In the genomic region with DNA sequence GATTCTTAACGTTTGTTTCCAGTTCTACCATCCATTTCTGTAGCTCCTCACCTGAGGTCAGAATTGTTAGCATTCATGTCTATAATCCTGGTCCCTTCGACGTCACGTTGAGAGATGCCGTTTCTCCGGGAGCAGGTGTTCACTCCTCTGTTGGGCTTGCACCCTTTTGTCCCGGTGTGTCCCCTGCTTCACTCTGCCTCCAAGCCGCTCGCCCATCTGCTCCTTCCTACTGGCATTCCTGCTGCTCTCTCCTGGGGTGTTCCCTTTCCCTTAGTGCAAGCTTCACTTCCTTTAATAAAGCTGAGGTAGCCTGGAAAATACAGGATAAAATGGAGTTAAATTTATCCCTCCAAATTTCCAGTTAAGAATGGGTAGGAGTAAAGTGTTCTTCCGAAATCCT, we compare ENCODE assay signal across 2 cellular contexts.
TF ChIP-seq lines count a peak whose summit lies in the region.

No MANE protein-coding gene starts in this region.

TF ChIP-seq in SK-N-SH, 30 proteins besides CTCF, POLR2A, EP300 and RAD21 (continued from another document):
- TF ChIP-seq SIN3A (IDR thresholded peaks at IDR 0.05; ENCODE audit: borderline replicate concordance, low read depth, low read length) (no peak), SMC3 (IDR thresholded peaks at IDR 0.05; ENCODE audit: low read depth, low read length) (no peak), CHD2 (IDR thresholded peaks at IDR 0.05; ENCODE audit: low read length, partially characterized antibody) (no peak), GABPA (IDR thresholded peaks at IDR 0.05; ENCODE audit: low read depth) (no peak), RXRA (IDR thresholded peaks at IDR 0.05; ENCODE audit: borderline replicate concordance, low read depth) (no peak), RFX5 (IDR thresholded peaks at IDR 0.05; ENCODE audit: low read length) (no peak), NFIC (IDR thresholded peaks at IDR 0.05; ENCODE audit: borderline replicate concordance) (no peak), TEAD4 (IDR thresholded peaks at IDR 0.05; ENCODE audit: borderline replicate concordance, insufficient read depth) (no peak), JUND (IDR thresholded peaks at IDR 0.05) (no peak), GATA2 (CRISPR knock-in tag; IDR thresholded peaks at IDR 0.05) (no peak)
- TF ChIP-seq, protein P1, sequence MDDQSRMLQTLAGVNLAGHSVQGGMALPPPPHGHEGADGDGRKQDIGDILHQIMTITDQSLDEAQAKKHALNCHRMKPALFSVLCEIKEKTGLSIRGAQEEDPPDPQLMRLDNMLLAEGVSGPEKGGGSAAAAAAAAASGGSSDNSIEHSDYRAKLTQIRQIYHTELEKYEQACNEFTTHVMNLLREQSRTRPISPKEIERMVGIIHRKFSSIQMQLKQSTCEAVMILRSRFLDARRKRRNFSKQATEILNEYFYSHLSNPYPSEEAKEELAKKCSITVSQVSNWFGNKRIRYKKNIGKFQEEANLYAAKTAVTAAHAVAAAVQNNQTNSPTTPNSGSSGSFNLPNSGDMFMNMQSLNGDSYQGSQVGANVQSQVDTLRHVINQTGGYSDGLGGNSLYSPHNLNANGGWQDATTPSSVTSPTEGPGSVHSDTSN (IDR thresholded peaks at IDR 0.05) = no peak
- TF ChIP-seq, protein P2, sequence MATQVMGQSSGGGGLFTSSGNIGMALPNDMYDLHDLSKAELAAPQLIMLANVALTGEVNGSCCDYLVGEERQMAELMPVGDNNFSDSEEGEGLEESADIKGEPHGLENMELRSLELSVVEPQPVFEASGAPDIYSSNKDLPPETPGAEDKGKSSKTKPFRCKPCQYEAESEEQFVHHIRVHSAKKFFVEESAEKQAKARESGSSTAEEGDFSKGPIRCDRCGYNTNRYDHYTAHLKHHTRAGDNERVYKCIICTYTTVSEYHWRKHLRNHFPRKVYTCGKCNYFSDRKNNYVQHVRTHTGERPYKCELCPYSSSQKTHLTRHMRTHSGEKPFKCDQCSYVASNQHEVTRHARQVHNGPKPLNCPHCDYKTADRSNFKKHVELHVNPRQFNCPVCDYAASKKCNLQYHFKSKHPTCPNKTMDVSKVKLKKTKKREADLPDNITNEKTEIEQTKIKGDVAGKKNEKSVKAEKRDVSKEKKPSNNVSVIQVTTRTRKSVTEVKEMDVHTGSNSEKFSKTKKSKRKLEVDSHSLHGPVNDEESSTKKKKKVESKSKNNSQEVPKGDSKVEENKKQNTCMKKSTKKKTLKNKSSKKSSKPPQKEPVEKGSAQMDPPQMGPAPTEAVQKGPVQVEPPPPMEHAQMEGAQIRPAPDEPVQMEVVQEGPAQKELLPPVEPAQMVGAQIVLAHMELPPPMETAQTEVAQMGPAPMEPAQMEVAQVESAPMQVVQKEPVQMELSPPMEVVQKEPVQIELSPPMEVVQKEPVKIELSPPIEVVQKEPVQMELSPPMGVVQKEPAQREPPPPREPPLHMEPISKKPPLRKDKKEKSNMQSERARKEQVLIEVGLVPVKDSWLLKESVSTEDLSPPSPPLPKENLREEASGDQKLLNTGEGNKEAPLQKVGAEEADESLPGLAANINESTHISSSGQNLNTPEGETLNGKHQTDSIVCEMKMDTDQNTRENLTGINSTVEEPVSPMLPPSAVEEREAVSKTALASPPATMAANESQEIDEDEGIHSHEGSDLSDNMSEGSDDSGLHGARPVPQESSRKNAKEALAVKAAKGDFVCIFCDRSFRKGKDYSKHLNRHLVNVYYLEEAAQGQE (IDR thresholded peaks at IDR 0.05; ENCODE audit: low read depth, low read length) = no peak
- TF ChIP-seq, protein P3, sequence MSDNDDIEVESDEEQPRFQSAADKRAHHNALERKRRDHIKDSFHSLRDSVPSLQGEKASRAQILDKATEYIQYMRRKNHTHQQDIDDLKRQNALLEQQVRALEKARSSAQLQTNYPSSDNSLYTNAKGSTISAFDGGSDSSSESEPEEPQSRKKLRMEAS (IDR thresholded peaks at IDR 0.05; ENCODE audit: low read depth) = no peak
- TF ChIP-seq, protein P4, sequence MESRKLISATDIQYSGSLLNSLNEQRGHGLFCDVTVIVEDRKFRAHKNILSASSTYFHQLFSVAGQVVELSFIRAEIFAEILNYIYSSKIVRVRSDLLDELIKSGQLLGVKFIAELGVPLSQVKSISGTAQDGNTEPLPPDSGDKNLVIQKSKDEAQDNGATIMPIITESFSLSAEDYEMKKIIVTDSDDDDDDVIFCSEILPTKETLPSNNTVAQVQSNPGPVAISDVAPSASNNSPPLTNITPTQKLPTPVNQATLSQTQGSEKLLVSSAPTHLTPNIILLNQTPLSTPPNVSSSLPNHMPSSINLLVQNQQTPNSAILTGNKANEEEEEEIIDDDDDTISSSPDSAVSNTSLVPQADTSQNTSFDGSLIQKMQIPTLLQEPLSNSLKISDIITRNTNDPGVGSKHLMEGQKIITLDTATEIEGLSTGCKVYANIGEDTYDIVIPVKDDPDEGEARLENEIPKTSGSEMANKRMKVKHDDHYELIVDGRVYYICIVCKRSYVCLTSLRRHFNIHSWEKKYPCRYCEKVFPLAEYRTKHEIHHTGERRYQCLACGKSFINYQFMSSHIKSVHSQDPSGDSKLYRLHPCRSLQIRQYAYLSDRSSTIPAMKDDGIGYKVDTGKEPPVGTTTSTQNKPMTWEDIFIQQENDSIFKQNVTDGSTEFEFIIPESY (IDR thresholded peaks at IDR 0.05; ENCODE audit: borderline replicate concordance, low read depth) = no peak

TF ChIP-seq in SK-N-SH treated with all-trans-retinoic acid at 6 μM for 48 hours, 23 proteins besides CTCF, POLR2A, EP300 and RAD21 (continued from another document):
- TF ChIP-seq RARB (CRISPR knock-in tag; IDR thresholded peaks at IDR 0.05) = no peak
- no peak for TF ChIP-seq CSDC2 (CRISPR knock-in tag; IDR thresholded peaks at IDR 0.05)
- no peak for TF ChIP-seq ZFP30 (CRISPR knock-in tag; IDR thresholded peaks at IDR 0.05)
- no peak for TF ChIP-seq BACH2 (CRISPR knock-in tag; IDR thresholded peaks at IDR 0.05; ENCODE audit: borderline replicate concordance)
- TF ChIP-seq ARNTL (CRISPR knock-in tag; IDR thresholded peaks at IDR 0.05; ENCODE audit: borderline replicate concordance, low read depth) = no peak
- TF ChIP-seq CSRNP3 (CRISPR knock-in tag; IDR thresholded peaks at IDR 0.05) = no peak
- TF ChIP-seq TCF4 (CRISPR knock-in tag; IDR thresholded peaks at IDR 0.05; ENCODE audit: borderline replicate concordance) = no peak
- TF ChIP-seq SNAI2 (CRISPR knock-in tag; IDR thresholded peaks at IDR 0.05) = no peak
- TF ChIP-seq, protein P5, sequence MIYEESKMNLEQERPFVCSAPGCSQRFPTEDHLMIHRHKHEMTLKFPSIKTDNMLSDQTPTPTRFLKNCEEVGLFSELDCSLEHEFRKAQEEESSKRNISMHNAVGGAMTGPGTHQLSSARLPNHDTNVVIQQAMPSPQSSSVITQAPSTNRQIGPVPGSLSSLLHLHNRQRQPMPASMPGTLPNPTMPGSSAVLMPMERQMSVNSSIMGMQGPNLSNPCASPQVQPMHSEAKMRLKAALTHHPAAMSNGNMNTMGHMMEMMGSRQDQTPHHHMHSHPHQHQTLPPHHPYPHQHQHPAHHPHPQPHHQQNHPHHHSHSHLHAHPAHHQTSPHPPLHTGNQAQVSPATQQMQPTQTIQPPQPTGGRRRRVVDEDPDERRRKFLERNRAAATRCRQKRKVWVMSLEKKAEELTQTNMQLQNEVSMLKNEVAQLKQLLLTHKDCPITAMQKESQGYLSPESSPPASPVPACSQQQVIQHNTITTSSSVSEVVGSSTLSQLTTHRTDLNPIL (CRISPR knock-in tag; IDR thresholded peaks at IDR 0.05; ENCODE audit: low read depth) = no peak
- TF ChIP-seq ZNF565 (CRISPR knock-in tag; conservative IDR thresholded peaks at IDR 0.05; ENCODE audit: low read depth) = no peak
- no peak for TF ChIP-seq POU6F1 (CRISPR knock-in tag; IDR thresholded peaks at IDR 0.05; ENCODE audit: borderline replicate concordance, low read depth)
- no peak for TF ChIP-seq TSHZ2 (CRISPR knock-in tag; IDR thresholded peaks at IDR 0.05)
